In genomic region chr12:94100990-94101901, GRCh38 we compare ENCODE assay signal across 8 cellular contexts. TPM values are rescaled to one million over a fixed set of nuclear protein-coding genes. Genes with fewer than 3 reads are reported as not detected.
A peak's percentile ranks its signal among the peaks of the same experiment; 100 is the strongest.
DNase-seq lines count a peak whose midpoint lies in the region; ATAC-seq and TF ChIP-seq lines count a peak whose summit lies in the region.

No MANE protein-coding gene starts in this region.

- peak overlapping the region in 1 of 2 donors; percentile 63 for H3K27ac ChIP-seq in right atrium auricular region
- H3K27ac ChIP-seq in psoas muscle: no peak overlapping the region

- H3K27me3 ChIP-seq in right atrium auricular region: no peaks in the 10 kb centered on the region
- H3K27me3 ChIP-seq in psoas muscle (ENCODE audit: insufficient read depth in 3 of 3, low read length in 2 of 3): no peaks in the 10 kb centered on the region

- H3K4me3 Mint-ChIP-seq in HFFc6: peak overlapping the region; percentile 91
- peak overlapping the region; percentile 81 to 85 (median 85) for H3K4me3 Mint-ChIP-seq in T-cell

- POLR2A ChIA-PET in T-cell (lab: Charles Lee): interaction anchor here (0.5 to 0.6 kb wide), 5 partner anchors 26 to 1052 kb away, joined by 3 to 11 read pairs (median 4); no protein-coding TSS in a partner anchor

- H3K9me3 ChIP-seq in right atrium auricular region (no peaks in the 10 kb centered on the region), psoas muscle (no peaks in the 10 kb centered on the region)

- TF ChIP-seq CTCF in HFFc6 (IDR thresholded peaks at IDR 0.05) (peak; percentile 99), right atrium auricular region (IDR thresholded peaks at IDR 0.05) (peak; percentile 72 to 94), psoas muscle (IDR thresholded peaks at IDR 0.05) (peak; percentile 89)

- intact Hi-C loops in psoas muscle (cut with DNase I): loop anchor here (1.0 to 5.0 kb wide), 6 partner anchors 204 to 1114 kb away; partner anchors contain the start of gene SOCS2 (in 1 of the 2)

- H3K36me3 ChIP-seq in right atrium auricular region (no peaks in the 10 kb centered on the region), psoas muscle (ENCODE audit: insufficient read depth in 1 of 2, low read depth in 1 of 2) (no peaks in the 10 kb centered on the region)

- DNase-seq in EH (ENCODE audit: low read depth): peak; percentile 78
- DNase-seq in HFFc6: peak; percentile 48
- peak; percentile 85 to 89 (median 85) for DNase-seq in NCI-H1417 (lab: John Stamatoyannopoulos, UW)
- DNase-seq in T-cell: peak; percentile 35 to 81 (median 70)
- peak; percentile 46 for DNase-seq in amniotic epithelial cell (ENCODE audit: low read depth)
- DNase-seq in right atrium auricular region (ENCODE audit: low spot score): peak; percentile 84
- DNase-seq in psoas muscle: peak; percentile 78 to 86
- DNase-seq in ureter (ENCODE audit: low spot score): peak; percentile 79

- 21 to 25% (median 21%) methylated on average over 41 to 42 of the region's 42 CpGs for WGBS in psoas muscle, 3 donors

- no peaks in the 10 kb centered on the region for H3K9me3 Mint-ChIP-seq in HFFc6
- no peaks in the 10 kb centered on the region for H3K9me3 Mint-ChIP-seq in T-cell

- ATAC-seq in T-cell (replicated peaks in 1 of 4): peak; percentile 74 to 81 (median 79)
- peak; percentile 90 to 96 (median 90) for ATAC-seq in psoas muscle

- H3K27ac Mint-ChIP-seq in HFFc6 (peak overlapping the region; percentile 83), T-cell (peak overlapping the region in 1 of 2 donors; percentile 65)

- CTCF ChIA-PET in T-cell (lab: Charles Lee): interaction anchor here (0.5 to 7.2 kb wide), 117 partner anchors 8 to 1318 kb away, joined by 3 to 294 read pairs (median 4); partner anchors contain the start of genes CRADD (in 2 of the 2), EEA1 (in 1 of the 2), MRPL42 (in 1 of the 2) and SOCS2 (in 1 of the 2)

- H3K4me1 Mint-ChIP-seq in HFFc6 (ENCODE audit: low read depth) (peaks cover 73% of the 10 kb centered on the region), T-cell (peaks cover 16 to 27% (median 21%) of the 10 kb centered on the region in 3 donors)

- H3K27me3 Mint-ChIP-seq in HFFc6 (ENCODE audit: insufficient read depth) (no peaks in the 10 kb centered on the region), T-cell (peaks cover 9 to 17% of the 10 kb centered on the region in 2 donors)

- H3K4me1 ChIP-seq in right atrium auricular region (peaks cover 0 to 15% of the 10 kb centered on the region in 2 donors), psoas muscle (peaks cover 6% of the 10 kb centered on the region)

- H3K36me3 Mint-ChIP-seq in HFFc6 (ENCODE audit: low read depth) (no peaks in the 10 kb centered on the region), T-cell (no peaks in the 10 kb centered on the region)

- peak overlapping the region; percentile 44 to 63 for H3K4me3 ChIP-seq in right atrium auricular region
- H3K4me3 ChIP-seq in psoas muscle: peak overlapping the region; percentile 72

RNA-seq across cellular contexts. Expression of gene PLXNC1, which starts 47.1 kb away (rescaled TPM):
- under 1 TPM; 0.18 to 0.40 (median 0.22) TPM for total RNA-seq in HFFc6 (2021; fragmentation: NEBNext Ultra II Directional; extraction: Animal tissue kit (Norgen Biotek cat#: 25700))
- 10 to 100 TPM; 12.9 to 23.9 (median 19.2) TPM for total RNA-seq in T-cell
- total RNA-seq in right atrium auricular region: 1 to 10 TPM; 2.0 to 3.0 TPM
- 1 to 10 TPM in 2 of 4 donors, under 1 TPM in 2; 0.52 to 4.0 (median 1.8) TPM for total RNA-seq in psoas muscle
- polyA plus RNA-seq in psoas muscle: under 1 TPM; 0.18 to 0.51 (median 0.25) TPM
- total RNA-seq in ureter: 10.3 TPM
